In the genomic region with DNA sequence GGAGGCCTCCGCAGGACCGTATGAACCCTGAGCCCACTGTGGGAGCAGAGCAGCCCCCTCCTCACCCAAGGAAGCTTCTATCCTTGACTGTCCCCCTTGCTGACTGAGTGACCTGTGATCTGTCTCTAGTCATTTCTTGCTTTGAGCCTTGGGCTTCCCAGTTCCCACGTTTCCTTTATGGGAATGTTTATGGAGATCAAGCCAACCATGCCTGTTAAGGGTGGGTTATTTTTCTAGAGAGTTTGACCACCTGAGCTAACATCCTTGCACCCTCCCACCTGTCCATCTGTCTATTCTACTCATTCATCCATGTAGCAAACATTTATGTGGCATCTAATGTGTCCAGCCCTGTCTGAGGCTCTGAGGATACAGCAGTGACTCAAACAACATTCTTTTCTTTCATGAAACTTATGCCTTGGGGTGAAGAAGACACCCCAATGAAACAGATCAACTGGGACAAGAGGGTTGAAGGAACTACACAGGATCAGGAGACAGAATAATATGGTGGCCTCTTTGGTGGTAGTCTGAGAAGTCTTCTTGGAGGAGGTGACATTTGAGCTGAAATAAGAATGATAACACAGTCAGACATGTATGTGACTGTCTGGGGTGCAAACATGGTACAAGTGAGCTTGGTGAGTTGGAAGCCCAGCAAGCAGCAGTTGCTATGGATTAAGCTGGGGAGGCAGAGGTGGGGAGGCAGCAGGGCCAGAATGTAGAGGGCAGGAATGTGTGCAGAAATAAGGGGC, we compare ENCODE assay signal across 9 cellular contexts. TPM values are rescaled to one million over a fixed set of nuclear protein-coding genes. Genes with fewer than 3 reads are reported as not detected.
A peak's percentile ranks its signal among the peaks of the same experiment; 100 is the strongest.
DNase-seq lines count a peak whose midpoint lies in the region; ATAC-seq and TF ChIP-seq lines count a peak whose summit lies in the region.
"Had no signal": no experiment of that assay in that cellular context is flagged by ENCODE, and none has a peak within 500 bp of the region (broad histone marks: within the 10 kb centered on the region; RNA-seq: fewer than 3 reads in every experiment).

No MANE protein-coding gene starts in this region.

- H3K18ac ChIP-seq in IMR-90 (ENCODE audit: low read depth, low read length), result peak overlapping the region; percentile 8; the same call in 1 of the 2 replicates

- H3K27ac ChIP-seq in CD8-positive, alpha-beta memory T cell (ENCODE audit: low read depth, low read length), result no peak overlapping the region
- H3K27ac ChIP-seq in IMR-90 (ENCODE audit: insufficient read depth, low read length) (peak overlapping the region; percentile 18; the same call in 1 of the 2 replicates), endodermal cell (ENCODE audit: low read depth, low read length) (peak overlapping the region; percentile 35)

- intact Hi-C loops in IMR-90 (cut with micrococcal nuclease), result no loop called here

- H3K9me1 ChIP-seq in IMR-90 (ENCODE audit: insufficient read depth, low read length), result no peaks in the 10 kb centered on the region

- no peak overlapping the region for H3K14ac ChIP-seq in IMR-90 (replicated peaks; ENCODE audit: low read depth, low read length)

- H3K23ac ChIP-seq in IMR-90 (ENCODE audit: low read depth, low read length), result no peak overlapping the region

- no TSS peak for BruUV-seq in IMR-90 (replicated peaks; lab: Mats Ljungman, UMichigan)

- WGBS in IMR-90 (ENCODE audit: extremely low coverage in 2 of 2, insufficient read length in 1 of 2), 2 experiments, result no CpG with 5 or more reads among the region's 3 CpGs
- 82 to 93% methylated on average over 2 to 3 of the region's 3 CpGs for WGBS in endodermal cell (ENCODE audit: insufficient coverage in 1 of 2, insufficient read length in 1 of 2), 2 experiments

- H3K4ac ChIP-seq in IMR-90 (ENCODE audit: low read depth, low read length), result peak overlapping the region; percentile 27; the same call in 1 of the 2 replicates

- no peak; the same call in 1 of the 2 replicates for ATAC-seq in IMR-90 (ENCODE audit: low read depth)

- H2AK5ac ChIP-seq in IMR-90 (ENCODE audit: low read depth, low read length), result no peak overlapping the region

- POLR2A ChIA-PET in CD8-positive, alpha-beta memory T cell (lab: Charles Lee), result interaction anchor here (0.9 kb wide), 1 partner anchor 30 kb away, joined by 3 read pairs; no protein-coding TSS in a partner anchor
- POLR2A ChIA-PET in IMR-90 (lab: Charles Lee; ENCODE audit: unreplicated experiment), result no interaction called here

- H2AK9ac ChIP-seq in IMR-90 (replicated peaks; ENCODE audit: low read depth, low read length, poor library complexity), result peak overlapping the region; percentile 81

- no peak overlapping the region for H4K91ac ChIP-seq in IMR-90 (ENCODE audit: insufficient read depth, low read depth, low read length)

- no peaks in the 10 kb centered on the region for H3K36me3 ChIP-seq in CD8-positive, alpha-beta memory T cell (ENCODE audit: insufficient read depth, low read length)
- H3K36me3 ChIP-seq in IMR-90 (ENCODE audit: control insufficient read depth, insufficient read depth, low read length) (no peaks in the 10 kb centered on the region), endodermal cell (ENCODE audit: control insufficient read depth, insufficient read depth, low read length) (peaks cover 61% of the 10 kb centered on the region), BE2C (no peaks in the 10 kb centered on the region)

- H4K20me1 ChIP-seq in IMR-90 (ENCODE audit: insufficient read depth, low read length), result peaks cover 4% of the 10 kb centered on the region; the same call in 1 of the 2 replicates

- H4K8ac ChIP-seq in IMR-90 (ENCODE audit: low read depth in 2 of 2, low read length in 2 of 2), result peak overlapping the region in 1 of 2 experiments; percentile 44; a peak in 1 of 4 replicates

- in situ Hi-C loops in IMR-90 (cut with MboI; ENCODE audit: low sequenced_read_pairs), result no loop called here

- TF ChIP-seq CTCF in IMR-90 (conservative IDR thresholded peaks at IDR 0.05; ENCODE audit: low read depth, low read length) (no peak), endodermal cell (conservative IDR thresholded peaks at IDR 0.05) (no peak), BE2C (IDR thresholded peaks at IDR 0.05; ENCODE audit: low read depth, low read length) (no peak)

- no peak for TF ChIP-seq RAD21 in IMR-90 (IDR thresholded peaks at IDR 0.05; ENCODE audit: low read length)

- H3K56ac ChIP-seq in IMR-90 (ENCODE audit: extremely low read depth, insufficient read depth, low read length), result no peak overlapping the region

- CTCF ChIA-PET in CD8-positive, alpha-beta memory T cell (lab: Charles Lee), result interaction anchor here (0.5 to 1.3 kb wide), 3 partner anchors 13 to 297 kb away, joined by 3 read pairs; a partner anchor contains a TSS
- CTCF ChIA-PET in IMR-90 (lab: Yijun Ruan, JAX), result no interaction called here

- peak overlapping the region in 5 of 7 donors; percentile 38 to 61 (median 59) for H3K4me3 Mint-ChIP-seq in CD8-positive, alpha-beta memory T cell
- H3K4me3 Mint-ChIP-seq in endodermal cell, result peak overlapping the region; percentile 7

- H3K9ac ChIP-seq in IMR-90 (ENCODE audit: low read depth, low read length) (no peak overlapping the region; the same call in 1 of the 2 replicates), endodermal cell (ENCODE audit: extremely low read depth, low read length, poor library complexity, severe bottlenecking) (no peak overlapping the region)

- H3K27ac Mint-ChIP-seq in CD8-positive, alpha-beta memory T cell, result peak overlapping the region; percentile 61 to 92 (median 78)
- peak overlapping the region; percentile 71 for H3K27ac Mint-ChIP-seq in endodermal cell

- no peaks in the 10 kb centered on the region for H3K27me3 ChIP-seq in CD8-positive, alpha-beta memory T cell (ENCODE audit: insufficient read depth, low read length, poor library complexity, severe bottlenecking)
- H3K27me3 ChIP-seq in IMR-90 (ENCODE audit: control insufficient read depth, insufficient read depth, low read length) (peaks cover 2% of the 10 kb centered on the region; the same call in 1 of the 2 replicates), endodermal cell (ENCODE audit: control insufficient read depth, insufficient read depth, low read length, poor library complexity, severe bottlenecking) (no peaks in the 10 kb centered on the region), BE2C (no peaks in the 10 kb centered on the region)

- H2AFZ ChIP-seq in IMR-90 (replicated peaks; ENCODE audit: low read length, poor library complexity), result peak overlapping the region; percentile 77

- H2BK5ac ChIP-seq in IMR-90 (ENCODE audit: low read depth, low read length, poor library complexity, severe bottlenecking), result no peak overlapping the region

- H3K4me3 ChIP-seq in CD8-positive, alpha-beta memory T cell (ENCODE audit: low read length), result no peak overlapping the region
- H3K4me3 ChIP-seq in IMR-90 (ENCODE audit: insufficient read depth, low read depth, low read length) (no peak overlapping the region), endodermal cell (ENCODE audit: low read length) (peak overlapping the region; percentile 61), BE2C (ENCODE audit: low read depth, low read length) (no peak overlapping the region)

- H3K4me2 ChIP-seq in IMR-90 (ENCODE audit: low read depth, low read length), result peak overlapping the region; percentile 52; the same call in 1 of the 2 replicates

- peak overlapping the region; percentile 40; the same call in 1 of the 2 replicates for H2BK120ac ChIP-seq in IMR-90 (ENCODE audit: low read depth, low read length)

- H3K9me3 ChIP-seq in CD8-positive, alpha-beta memory T cell (ENCODE audit: low read length), result no peaks in the 10 kb centered on the region
- peaks cover 11% of the 10 kb centered on the region for H3K9me3 ChIP-seq in IMR-90 (ENCODE audit: control insufficient read depth, insufficient read depth, low read length)
- H3K9me3 ChIP-seq in endodermal cell (ENCODE audit: control insufficient read depth, low read length), result peaks cover 32% of the 10 kb centered on the region
- H3K9me3 ChIP-seq in BE2C, result no peaks in the 10 kb centered on the region; the same call in 1 of the 2 replicates

- DNase-seq in CD8-positive, alpha-beta memory T cell, result no peak
- DNase-seq in IMR-90 (no peak), endodermal cell (no peak), pons (ENCODE audit: low spot score) (peak; percentile 9), T-helper 2 cell (no peak), BE2C (no peak), NCI-H82 (lab: John Stamatoyannopoulos, UW) (no peak), mesenteric fat pad (ENCODE audit: low spot score) (no peak)
- DNase-seq: DND-41 had no signal

- H4K5ac ChIP-seq in IMR-90 (ENCODE audit: low read depth, low read length), result peak overlapping the region; percentile 26; the same call in 1 of the 2 replicates

- H3K4me1 ChIP-seq in CD8-positive, alpha-beta memory T cell (ENCODE audit: insufficient read depth, low read length), result peaks cover 14% of the 10 kb centered on the region
- peaks cover 10% of the 10 kb centered on the region; the same call in 1 of the 2 replicates for H3K4me1 ChIP-seq in IMR-90 (ENCODE audit: control insufficient read depth, insufficient read depth, low read length)
- H3K4me1 ChIP-seq in endodermal cell (ENCODE audit: control insufficient read depth, insufficient read depth, low read length), result peaks cover 10% of the 10 kb centered on the region
- H3K4me1 ChIP-seq in BE2C, result peaks cover 5% of the 10 kb centered on the region; the same call in 1 of the 2 replicates

- peak overlapping the region; percentile 42; the same call in 1 of the 2 replicates for H2BK20ac ChIP-seq in IMR-90 (ENCODE audit: low read depth, low read length)

- peaks cover 8 to 26% (median 15%) of the 10 kb centered on the region in 3 donors for H3K36me3 Mint-ChIP-seq in CD8-positive, alpha-beta memory T cell
- peaks cover 58% of the 10 kb centered on the region for H3K36me3 Mint-ChIP-seq in endodermal cell (ENCODE audit: low read depth)

- no peak overlapping the region for H2BK15ac ChIP-seq in IMR-90 (ENCODE audit: low read depth, low read length)

- H3K27me3 Mint-ChIP-seq in CD8-positive, alpha-beta memory T cell, result peaks cover 0 to 1% of the 10 kb centered on the region in 2 donors
- no peaks in the 10 kb centered on the region for H3K27me3 Mint-ChIP-seq in endodermal cell (ENCODE audit: insufficient read depth)

- TF ChIP-seq POLR2A in IMR-90 (IDR thresholded peaks at IDR 0.05; ENCODE audit: low read depth, low read length), result no peak

- H3K79me1 ChIP-seq in IMR-90 (ENCODE audit: low read depth in 1 of 2, low read length in 2 of 2), result no peaks in the 10 kb centered on the region

- dilution Hi-C loops in IMR-90 (cut with HindIII; ENCODE audit: low sequenced_read_pairs, unreplicated experiment), result no loop called here

- peaks cover 0 to 1% (median 0%) of the 10 kb centered on the region in 5 donors for H3K9me3 Mint-ChIP-seq in CD8-positive, alpha-beta memory T cell
- H3K9me3 Mint-ChIP-seq in endodermal cell, result peaks cover 29% of the 10 kb centered on the region

- H3K4me1 Mint-ChIP-seq in CD8-positive, alpha-beta memory T cell, result peaks cover 20 to 27% (median 23%) of the 10 kb centered on the region in 3 donors
- peaks cover 13% of the 10 kb centered on the region for H3K4me1 Mint-ChIP-seq in endodermal cell

RNA-seq across cellular contexts. Expression of a gene that starts 30.5 kb away (rescaled TPM):
- 10 to 100 TPM; 21.5 to 21.9 TPM for total RNA-seq in CD8-positive, alpha-beta memory T cell
- polyA plus RNA-seq in CD8-positive, alpha-beta memory T cell, result 13.3 TPM
- total RNA-seq in IMR-90 (2012; rRNA removed) (3.2 and 3.9 TPM in 2 replicates), endodermal cell (100 to 1,000 TPM in 1 of 2 donors, 10 to 100 TPM in 1; 76.9 to 105 TPM), mesenteric fat pad (41.5 TPM)
- polyA plus RNA-seq in IMR-90 (2012; rRNA removed), result 5.5 and 5.7 TPM in 2 replicates
- polyA plus RNA-seq in IMR-90 (2012; cell fraction: cytosol; rRNA removed), result 5.6 and 7.9 TPM in 2 replicates
- polyA plus RNA-seq in IMR-90 (2012; cell fraction: nucleus; rRNA removed; ENCODE audit: low replicate concordance), result 4.6 and 5.2 TPM in 2 replicates
- polyA plus RNA-seq in endodermal cell (2013, experiment 1 of 2), result 52.1 TPM
- 56.6 TPM for polyA plus RNA-seq in endodermal cell (2013, experiment 2 of 2)
- polyA plus RNA-seq in BE2C (2012; ENCODE audit: insufficient read depth, insufficient read length, low read depth), result 5.1 TPM
